In the genomic region with DNA sequence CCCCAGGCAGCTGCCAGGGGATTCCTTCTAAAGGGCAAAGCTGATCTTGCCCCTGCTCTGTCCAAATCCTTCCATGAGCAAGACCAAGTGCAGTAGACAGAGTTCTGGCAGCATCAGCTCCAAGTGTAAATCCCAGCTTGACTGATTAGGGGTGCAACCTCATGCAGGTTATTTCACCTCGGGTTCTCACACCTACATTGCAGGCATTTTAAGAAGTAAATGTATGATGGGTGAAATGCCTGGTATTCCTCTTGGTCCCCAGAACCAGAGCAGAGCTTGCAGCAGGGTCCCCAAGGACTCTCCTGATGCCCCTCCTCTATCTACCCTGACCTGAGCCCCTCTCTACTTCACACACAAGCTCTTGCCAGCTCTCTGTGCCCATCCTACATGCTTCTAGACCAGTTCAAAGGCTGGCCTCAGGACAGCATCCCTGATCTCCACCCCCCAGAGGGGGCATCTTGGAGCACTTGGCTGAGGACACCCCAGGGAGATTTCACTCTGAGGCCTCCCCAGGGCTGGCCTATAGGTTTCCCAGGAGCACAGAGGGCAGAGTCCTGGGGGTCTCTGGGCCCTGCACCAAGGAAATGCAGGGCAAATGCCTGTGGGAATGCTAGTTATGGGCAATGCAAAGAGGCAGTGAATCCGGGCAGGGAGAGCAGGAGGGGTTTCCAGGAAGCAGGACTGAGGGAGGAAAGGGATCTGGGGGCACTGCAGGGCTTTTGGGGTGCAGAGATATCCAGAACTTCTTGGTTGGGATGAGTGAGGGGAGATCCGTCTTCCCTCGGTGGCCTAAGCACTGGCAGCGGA, we compare ENCODE assay signal across 1 cellular context.
TF ChIP-seq lines count a peak whose summit lies in the region.

No MANE protein-coding gene starts in this region.

TF ChIP-seq in K562, 482 proteins besides CTCF, POLR2A, EP300 and RAD21:
- TF ChIP-seq, protein P1, sequence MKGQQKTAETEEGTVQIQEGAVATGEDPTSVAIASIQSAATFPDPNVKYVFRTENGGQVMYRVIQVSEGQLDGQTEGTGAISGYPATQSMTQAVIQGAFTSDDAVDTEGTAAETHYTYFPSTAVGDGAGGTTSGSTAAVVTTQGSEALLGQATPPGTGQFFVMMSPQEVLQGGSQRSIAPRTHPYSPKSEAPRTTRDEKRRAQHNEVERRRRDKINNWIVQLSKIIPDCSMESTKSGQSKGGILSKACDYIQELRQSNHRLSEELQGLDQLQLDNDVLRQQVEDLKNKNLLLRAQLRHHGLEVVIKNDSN (CRISPR knock-in tag; IDR thresholded peaks at IDR 0.05) = 0 out of 2 replicates have a peak, but pooled peaks have one; percentile 4
- TF ChIP-seq, protein P2, sequence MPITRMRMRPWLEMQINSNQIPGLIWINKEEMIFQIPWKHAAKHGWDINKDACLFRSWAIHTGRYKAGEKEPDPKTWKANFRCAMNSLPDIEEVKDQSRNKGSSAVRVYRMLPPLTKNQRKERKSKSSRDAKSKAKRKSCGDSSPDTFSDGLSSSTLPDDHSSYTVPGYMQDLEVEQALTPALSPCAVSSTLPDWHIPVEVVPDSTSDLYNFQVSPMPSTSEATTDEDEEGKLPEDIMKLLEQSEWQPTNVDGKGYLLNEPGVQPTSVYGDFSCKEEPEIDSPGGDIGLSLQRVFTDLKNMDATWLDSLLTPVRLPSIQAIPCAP (CRISPR knock-in tag; IDR thresholded peaks at IDR 0.05; ENCODE audit: borderline replicate concordance) = no peak
- TF ChIP-seq, protein P3, sequence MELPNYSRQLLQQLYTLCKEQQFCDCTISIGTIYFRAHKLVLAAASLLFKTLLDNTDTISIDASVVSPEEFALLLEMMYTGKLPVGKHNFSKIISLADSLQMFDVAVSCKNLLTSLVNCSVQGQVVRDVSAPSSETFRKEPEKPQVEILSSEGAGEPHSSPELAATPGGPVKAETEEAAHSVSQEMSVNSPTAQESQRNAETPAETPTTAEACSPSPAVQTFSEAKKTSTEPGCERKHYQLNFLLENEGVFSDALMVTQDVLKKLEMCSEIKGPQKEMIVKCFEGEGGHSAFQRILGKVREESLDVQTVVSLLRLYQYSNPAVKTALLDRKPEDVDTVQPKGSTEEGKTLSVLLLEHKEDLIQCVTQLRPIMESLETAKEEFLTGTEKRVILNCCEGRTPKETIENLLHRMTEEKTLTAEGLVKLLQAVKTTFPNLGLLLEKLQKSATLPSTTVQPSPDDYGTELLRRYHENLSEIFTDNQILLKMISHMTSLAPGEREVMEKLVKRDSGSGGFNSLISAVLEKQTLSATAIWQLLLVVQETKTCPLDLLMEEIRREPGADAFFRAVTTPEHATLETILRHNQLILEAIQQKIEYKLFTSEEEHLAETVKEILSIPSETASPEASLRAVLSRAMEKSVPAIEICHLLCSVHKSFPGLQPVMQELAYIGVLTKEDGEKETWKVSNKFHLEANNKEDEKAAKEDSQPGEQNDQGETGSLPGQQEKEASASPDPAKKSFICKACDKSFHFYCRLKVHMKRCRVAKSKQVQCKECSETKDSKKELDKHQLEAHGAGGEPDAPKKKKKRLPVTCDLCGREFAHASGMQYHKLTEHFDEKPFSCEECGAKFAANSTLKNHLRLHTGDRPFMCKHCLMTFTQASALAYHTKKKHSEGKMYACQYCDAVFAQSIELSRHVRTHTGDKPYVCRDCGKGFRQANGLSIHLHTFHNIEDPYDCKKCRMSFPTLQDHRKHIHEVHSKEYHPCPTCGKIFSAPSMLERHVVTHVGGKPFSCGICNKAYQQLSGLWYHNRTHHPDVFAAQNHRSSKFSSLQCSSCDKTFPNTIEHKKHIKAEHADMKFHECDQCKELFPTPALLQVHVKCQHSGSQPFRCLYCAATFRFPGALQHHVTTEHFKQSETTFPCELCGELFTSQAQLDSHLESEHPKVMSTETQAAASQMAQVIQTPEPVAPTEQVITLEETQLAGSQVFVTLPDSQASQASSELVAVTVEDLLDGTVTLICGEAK (IDR thresholded peaks at IDR 0.05) = no peak
- TF ChIP-seq, protein P3 (CRISPR knock-in tag; IDR thresholded peaks at IDR 0.05) = 0 out of 2 replicates have a peak, but pooled peaks have one; percentile 16
- TF ChIP-seq ZNF609 (CRISPR knock-in tag; IDR thresholded peaks at IDR 0.05; ENCODE audit: borderline replicate concordance) (no peak), ZC3H4 (CRISPR knock-in tag; IDR thresholded peaks at IDR 0.05; ENCODE audit: borderline replicate concordance) (0 out of 2 replicates have a peak, but pooled peaks have one; percentile 47), NR2C2 (CRISPR knock-in tag; IDR thresholded peaks at IDR 0.05) (0 out of 2 replicates have a peak, but pooled peaks have one; percentile 25), NR2C2 (tag; IDR thresholded peaks at IDR 0.05) (no peak)
TF ChIP-seq in K562: peak in this region for 4.
